Comparison of ENCODE assay signal across 24 cellular contexts in genomic region chr18:9292047-9292446, GRCh38. TPM values are rescaled to one million over a fixed set of nuclear protein-coding genes. Genes with fewer than 3 reads are reported as not detected.
DNase-seq lines count a peak whose midpoint lies in the region; ATAC-seq, FAIRE-seq and TF ChIP-seq lines count a peak whose summit lies in the region.
"Had no signal": no experiment of that assay in that cellular context is flagged by ENCODE, and none has a peak within 500 bp of the region (broad histone marks: within the 10 kb centered on the region; RNA-seq: fewer than 3 reads in every experiment).

No MANE protein-coding gene starts in this region.

- H3K9ac ChIP-seq in HepG2 (ENCODE audit: insufficient read depth, low read depth, low read length) (no peak overlapping the region), K562 (ENCODE audit: insufficient read depth in 1 of 2, low read depth in 2 of 2, low read length in 2 of 2) (no peak overlapping the region)
- H3K9ac ChIP-seq: BLaER1 had no signal

- H3K9me1 ChIP-seq in K562 (ENCODE audit: control insufficient read depth, insufficient read depth, low read length), result no peaks in the 10 kb centered on the region

- CTCF ChIA-PET in HepG2 (lab: Yijun Ruan, JAX; ENCODE audit: low intra/inter-chr PET ratio, low total read pairs) (no interaction called here), K562 (lab: Yijun Ruan, JAX; ENCODE audit: low intra/inter-chr PET ratio) (no interaction called here)

- intact Hi-C loops in HepG2 (cut with micrococcal nuclease; ENCODE audit: unreplicated experiment) (no loop called here), right lobe of liver (cut with DNase I) (no loop called here), K562 (cut with micrococcal nuclease) (no loop called here)

- H3K27ac ChIP-seq in HepG2 (ENCODE audit: extremely low read length, insufficient read depth, low read length) (no peak overlapping the region), right lobe of liver (no peak overlapping the region), K562 (ENCODE audit: extremely low read depth, low read depth, low read length) (no peak overlapping the region)
- H3K27ac ChIP-seq: 22Rv1, BLaER1 had no signal

- no peaks in the 10 kb centered on the region; a peak in 1 of 5 replicates for H3K27me3 ChIP-seq in HepG2 (ENCODE audit: control insufficient read depth in 1 of 2, insufficient read depth in 2 of 2, low read length in 2 of 2)
- H3K27me3 ChIP-seq in right lobe of liver, result no peaks in the 10 kb centered on the region
- H3K27me3 ChIP-seq in K562 (ENCODE audit: control insufficient read depth in 2 of 2, insufficient read depth in 2 of 2, low read length in 2 of 2), result no peaks in the 10 kb centered on the region
- H3K27me3 ChIP-seq: BE2C, BLaER1 had no signal

- TF ChIP-seq RAD21 in HepG2 (CRISPR knock-in tag; IDR thresholded peaks at IDR 0.05) (no peak), K562 (CRISPR knock-in tag; conservative IDR thresholded peaks at IDR 0.05 in 1 of 2, IDR thresholded peaks at IDR 0.05 in 1 of 2) (no peak)

- in situ Hi-C loops in HepG2 (cut with HindIII; ENCODE audit: extremely low pct_ligation_motif_present, low pct_unique_long_range_greater_than_20kb), result no loop called here
- in situ Hi-C loops in K562 (cut with MboI), result no loop called here

- 70% methylated on average over 2 of the region's 2 CpGs for WGBS in HepG2 (ENCODE audit: low lambda C conversion rate)
- WGBS in right lobe of liver (ENCODE audit: insufficient coverage, low coverage, low lambda C conversion rate, missing lambda C conversion rate), result 80% methylated on average over 2 of the region's 2 CpGs
- 26% methylated on average over 2 of the region's 2 CpGs for WGBS in K562 (ENCODE audit: insufficient coverage, low coverage, missing lambda C conversion rate)

- DNase-seq in HepG2 (ENCODE audit: low spot score) (no peak), right lobe of liver (no peak), K562 (ENCODE audit: extremely low read depth in 1 of 4, low spot score in 3 of 4) (no peak)
- DNase-seq: ACHN; BE2C; C1 segment of cervical spinal cord; CD4-positive, alpha-beta memory T cell; CD4-positive, CD25-positive, alpha-beta regulatory T cell; CD8-positive, alpha-beta memory T cell; COR-L47; DMS 273 treated with DMSO at 0.1 percent for 48 hours; DMS153; DMS53; DMS79; DND-41; EL; GDM1 had no signal

- TF ChIP-seq CTCF in HepG2 (CRISPR knock-in tag; IDR thresholded peaks at IDR 0.05), result no peak
- no peak for TF ChIP-seq CTCF in right lobe of liver (IDR thresholded peaks at IDR 0.05)
- no peak for TF ChIP-seq CTCF in K562 (IDR thresholded peaks at IDR 0.05 in 2 of 3, conservative IDR thresholded peaks at IDR 0.05 in 1 of 3; ENCODE audit: insufficient read depth in 2 of 3, low read depth in 1 of 3, low read length in 3 of 3)

- ATAC-seq in HepG2, result no peak
- no peak for ATAC-seq in right lobe of liver
- no peak for ATAC-seq in K562
- no peak for ATAC-seq in HG02981 (IDR thresholded peaks at IDR 0.05; ENCODE audit: unreplicated experiment)
- ATAC-seq in GM19397 (IDR thresholded peaks at IDR 0.05; ENCODE audit: unreplicated experiment), result no peak
- ATAC-seq: GM12878 had no signal

- TF ChIP-seq EP300 in HepG2 (IDR thresholded peaks at IDR 0.05; ENCODE audit: low read depth in 2 of 2, low read length in 2 of 2) (no peak), HepG2 (CRISPR knock-in tag; IDR thresholded peaks at IDR 0.05; ENCODE audit: borderline replicate concordance) (no peak), K562 (IDR thresholded peaks at IDR 0.05; ENCODE audit: low read length) (no peak)

- H3K79me2 ChIP-seq in HepG2 (ENCODE audit: insufficient read depth, low read length) (no peaks in the 10 kb centered on the region), K562 (ENCODE audit: control insufficient read depth, insufficient read depth, low read length) (no peaks in the 10 kb centered on the region)

- H4K20me1 ChIP-seq in HepG2 (ENCODE audit: insufficient read depth, low read length) (no peaks in the 10 kb centered on the region), K562 (replicated peaks; ENCODE audit: control insufficient read depth, insufficient read depth, low read length) (no peaks in the 10 kb centered on the region)
- H4K20me1 ChIP-seq: BLaER1 had no signal

- FAIRE-seq in HepG2 (lab: Jason Lieb, UNC) (no peak), K562 (lab: Jason Lieb, UNC) (no peak)
- FAIRE-seq: GM12878, GM12892, GM18507 had no signal

- no peaks in the 10 kb centered on the region for H3K36me3 ChIP-seq in HepG2 (replicated peaks in 1 of 2; ENCODE audit: control insufficient read depth in 1 of 2, insufficient read depth in 2 of 2, low read length in 2 of 2)
- no peaks in the 10 kb centered on the region for H3K36me3 ChIP-seq in right lobe of liver
- H3K36me3 ChIP-seq in K562 (ENCODE audit: control insufficient read depth, insufficient read depth, low read length), result no peaks in the 10 kb centered on the region
- H3K36me3 ChIP-seq: BE2C, BLaER1 had no signal

- H3K4me1 ChIP-seq in HepG2 (ENCODE audit: insufficient read depth, low read length) (0 out of 2 replicates have a peak, but pooled peaks cover 5% of the 10 kb centered on the region), right lobe of liver (no peaks in the 10 kb centered on the region), K562 (replicated peaks in 1 of 2; ENCODE audit: control insufficient read depth in 2 of 2, insufficient read depth in 2 of 2, low read length in 2 of 2) (no peaks in the 10 kb centered on the region)
- H3K4me1 ChIP-seq: BE2C, BLaER1 had no signal

- H3K9me3 ChIP-seq in HepG2 (ENCODE audit: low read length) (peaks cover 11% of the 10 kb centered on the region), right lobe of liver (no peaks in the 10 kb centered on the region), K562 (replicated peaks; ENCODE audit: control insufficient read depth, insufficient read depth, low read depth, low read length) (peaks cover 8% of the 10 kb centered on the region)
- H3K9me3 ChIP-seq: BE2C had no signal

- POLR2A ChIA-PET in HepG2 (lab: Yijun Ruan, JAX) (no interaction called here), K562 (lab: Yijun Ruan, JAX) (no interaction called here)

- BruUV-seq in HepG2 (replicated peaks; lab: Mats Ljungman, UMichigan) (no TSS peak), K562 (replicated peaks; lab: Mats Ljungman, UMichigan) (no TSS peak)

- H2AFZ ChIP-seq in HepG2 (ENCODE audit: low read length), result no peak overlapping the region
- no peak overlapping the region for H2AFZ ChIP-seq in K562 (ENCODE audit: low read depth, low read length)

- no peak overlapping the region for H3K4me3 ChIP-seq in HepG2 (replicated peaks in 1 of 3; ENCODE audit: insufficient read depth in 1 of 3, low read depth in 2 of 3, low read length in 3 of 3)
- H3K4me3 ChIP-seq in right lobe of liver, result no peak overlapping the region
- no peak overlapping the region for H3K4me3 ChIP-seq in K562
- H3K4me3 ChIP-seq: BLaER1, GM12878 had no signal

- TF ChIP-seq POLR2A in HepG2 (IDR thresholded peaks at IDR 0.05; ENCODE audit: insufficient read depth in 1 of 2, low read depth in 2 of 2, low read length in 2 of 2) (no peak), right lobe of liver (IDR thresholded peaks at IDR 0.05) (no peak), K562 (conservative IDR thresholded peaks at IDR 0.05) (no peak)

- H3K4me2 ChIP-seq in HepG2 (ENCODE audit: low read depth, low read length) (no peak overlapping the region), K562 (ENCODE audit: insufficient read depth, low read length) (no peak overlapping the region)
- H3K4me2 ChIP-seq: BLaER1 had no signal

RNA-seq across cellular contexts. Expression of gene TWSG1, which starts 42.5 kb away (rescaled TPM):
- total RNA-seq in HepG2 (2016; rRNA removed; fragmentation: Illumina TruSeq; extraction: Trizol), result 8.0 and 9.4 TPM in 2 replicates
- total RNA-seq in HepG2 (2016; cell fraction: cytosol; rRNA removed; fragmentation: Illumina TruSeq; extraction: Trizol; ENCODE audit: low read depth), result 1.2 and 1.9 TPM in 2 replicates
- total RNA-seq in HepG2 (2016; cell fraction: insoluble cytoplasmic fraction; rRNA removed; fragmentation: Illumina TruSeq; extraction: Trizol), result 7.9 and 10.3 TPM in 2 replicates
- total RNA-seq in HepG2 (2016; cell fraction: membrane; rRNA removed; fragmentation: Illumina TruSeq; extraction: Trizol), result 4.9 and 5.4 TPM in 2 replicates
- 8.5 and 9.5 TPM in 2 replicates for total RNA-seq in HepG2 (2016; cell fraction: nucleus; rRNA removed; fragmentation: Illumina TruSeq; extraction: Trizol)
- 6.6 and 7.1 TPM in 2 replicates for polyA plus RNA-seq in HepG2 (2011; rRNA removed)
- 5.3 and 6.0 TPM in 2 replicates for polyA plus RNA-seq in HepG2 (2011; cell fraction: cytosol; rRNA removed)
- 2.3 and 3.0 TPM in 2 replicates for polyA plus RNA-seq in HepG2 (2011; cell fraction: nucleus; rRNA removed)
- 5.4 and 6.3 TPM in 2 replicates for polyA plus RNA-seq in HepG2 (2012)
- 1.3 and 1.9 TPM in 2 replicates for polyA plus RNA-seq in HepG2 (2016; cell fraction: cytosol; fragmentation: Illumina TruSeq; extraction: Trizol; ENCODE audit: low read depth)
- polyA plus RNA-seq in HepG2 (2016; cell fraction: insoluble cytoplasmic fraction; fragmentation: Illumina TruSeq; extraction: Trizol; ENCODE audit: low read depth), result 6.9 and 7.7 TPM in 2 replicates
- polyA plus RNA-seq in HepG2 (2016; cell fraction: membrane; fragmentation: Illumina TruSeq; extraction: Trizol; ENCODE audit: low read depth), result 3.9 and 4.1 TPM in 2 replicates
- 10.5 and 12.3 TPM in 2 replicates for polyA plus RNA-seq in HepG2 (2016; cell fraction: nucleus; fragmentation: Illumina TruSeq; extraction: Trizol; ENCODE audit: insufficient read depth, low read depth)
- 24.6 and 30.8 TPM in 2 replicates for polyA minus RNA-seq in HepG2 (2011; rRNA and poly(A)+ RNA removed; ENCODE audit: low replicate concordance)
- 9.4 and 13.4 TPM in 2 replicates for polyA minus RNA-seq in HepG2 (2011; cell fraction: cytosol; rRNA and poly(A)+ RNA removed)
- 4.5 and 6.8 TPM in 2 replicates for polyA minus RNA-seq in HepG2 (2011; cell fraction: nucleus; rRNA and poly(A)+ RNA removed)
- total RNA-seq in right lobe of liver, result 10 to 100 TPM in 1 of 6 experiments, 1 to 10 TPM in 5; 3.7 to 11.3 (median 5.9) TPM
- 26.0 and 36.6 TPM in 2 replicates for total RNA-seq in K562 (2011; cell fraction: chromatin; rRNA removed; ENCODE audit: low replicate concordance)
- 21.5 and 28.8 TPM in 2 replicates for total RNA-seq in K562 (2011; cell fraction: nucleolus; rRNA removed)
- total RNA-seq in K562 (2011; cell fraction: nucleoplasm; rRNA removed), result 34.2 and 50.5 TPM in 2 replicates
- 17.9 and 22.5 TPM in 2 replicates for total RNA-seq in K562 (2014; rRNA removed)
- total RNA-seq in K562 (2014; rRNA removed; fragmentation: Illumina TruSeq; extraction: Trizol), result 30.5 and 33.3 TPM in 2 replicates
- 27.0 and 31.4 TPM in 2 replicates for total RNA-seq in K562 (2015; rRNA removed; fragmentation: Illumina TruSeq; extraction: Trizol)
- 26.2 and 29.1 TPM in 2 replicates for total RNA-seq in K562 (2021)
- polyA plus RNA-seq in K562 (2011; rRNA removed), result 37.2 and 43.3 TPM in 2 replicates
- 20.1 and 40.3 TPM in 2 replicates for polyA plus RNA-seq in K562 (2011; cell fraction: cytosol; rRNA removed)
- 11.0 and 18.5 TPM in 2 replicates for polyA plus RNA-seq in K562 (2011; cell fraction: nucleus; rRNA removed)
- polyA plus RNA-seq in K562 (2012), result 34.6 and 37.6 TPM in 2 replicates
- 21.3 and 25.1 TPM in 2 replicates for polyA plus RNA-seq in K562 (2014; fragmentation: Illumina TruSeq; extraction: Trizol)
- 10 to 100 TPM; 10.4 to 11.3 TPM for polyA plus RNA-seq in K562 (2014; fragmentation: Nextera tagmentation; extraction: Ambion mirVana)
- 16.6 TPM in 2 replicates for polyA plus RNA-seq in K562 (2014; rRNA removed)
- 78.2 and 99.4 TPM in 2 replicates for polyA minus RNA-seq in K562 (2011; rRNA and poly(A)+ RNA removed)
- polyA minus RNA-seq in K562 (2011; cell fraction: cytosol; rRNA and poly(A)+ RNA removed), result 30.4 and 37.3 TPM in 2 replicates
- polyA minus RNA-seq in K562 (2011; cell fraction: nucleus; rRNA and poly(A)+ RNA removed), result 6.6 and 15.6 TPM in 2 replicates

Comparison
In these comparisons a context has a peak if more than half of its experiments do, and no peak if none do; other contexts are left out.
1. Of the 241 proteins assayed by ChIP-seq in both HepG2 and K562: peak only in HepG2: MAFF; only in K562: none; in both: MAFK; in neither: 239.